ENCODE assay signal across 8 cellular contexts in genomic region chr14:90820958-90821357, GRCh38. TPM values are rescaled to one million over a fixed set of nuclear protein-coding genes. Genes with fewer than 3 reads are reported as not detected.
DNase-seq lines count a peak whose midpoint lies in the region; ATAC-seq and TF ChIP-seq lines count a peak whose summit lies in the region.

No MANE protein-coding gene starts in this region.

- TF ChIP-seq CTCF in dorsolateral prefrontal cortex (IDR thresholded peaks at IDR 0.05 in 54 of 56, conservative IDR thresholded peaks at IDR 0.05 in 2 of 56; ENCODE audit: low read depth in 1 of 56, partially characterized antibody in 56 of 56) (no peak), A673 (conservative IDR thresholded peaks at IDR 0.05; ENCODE audit: low read depth, low read length) (no peak)

- peak overlapping the region in 11 of 59 donors; percentile 2 to 40 (median 18) for H3K27ac ChIP-seq in dorsolateral prefrontal cortex
- H3K27ac ChIP-seq in A673 (ENCODE audit: low read depth, low read length, poor library complexity, severe bottlenecking) = no peak overlapping the region

- H3K4me3 ChIP-seq in dorsolateral prefrontal cortex (no peak overlapping the region), A673 (ENCODE audit: low read depth, low read length, poor library complexity, severe bottlenecking) (no peak overlapping the region)

- intact Hi-C loops in dorsolateral prefrontal cortex (cut with DNase I) (no loop called here), A673 (cut with micrococcal nuclease; ENCODE audit: unreplicated experiment) (no loop called here)

- POLR2A ChIA-PET in A673 (lab: Charles Lee; ENCODE audit: low non-redundant PET) = no interaction called here

- no peaks in the 10 kb centered on the region for H3K4me1 ChIP-seq in A673 (ENCODE audit: insufficient read depth, low read length, poor library complexity, severe bottlenecking)

- peak; percentile 89 for DNase-seq in activated CD4-positive, alpha-beta T cell treated with anti-CD3 and anti-CD28 coated beads for 48 hours
- peak in 7 of 10 donors; percentile 51 to 86 (median 66) for DNase-seq in dorsolateral prefrontal cortex
- peak; percentile 33 for DNase-seq in stimulated activated CD8-positive, alpha-beta memory T cell treated with anti-CD3 and anti-CD28 coated beads, Interleukin-15, amount 100 ng/mL, for 1 hour (ENCODE audit: low read depth)
- no peak for DNase-seq in A673 (ENCODE audit: low spot score)
- no peak for DNase-seq in medulla oblongata (ENCODE audit: extremely low spot score)

- H3K36me3 ChIP-seq in A673 (ENCODE audit: insufficient read depth, low read length, poor library complexity, severe bottlenecking) = no peaks in the 10 kb centered on the region

- BruUV-seq in A673 (replicated peaks; lab: Mats Ljungman, UMichigan) = no TSS peak

- H3K27me3 ChIP-seq in dorsolateral prefrontal cortex (no peaks in the 10 kb centered on the region), A673 (replicated peaks; ENCODE audit: insufficient read depth, low read depth, low read length, poor library complexity) (no peaks in the 10 kb centered on the region)

- H3K9me3 ChIP-seq in A673 (ENCODE audit: low read depth, low read length, poor library complexity, severe bottlenecking) = peaks cover 15% of the 10 kb centered on the region

- ATAC-seq in GM19043 (IDR thresholded peaks at IDR 0.05; ENCODE audit: low read depth, unreplicated experiment) (peak; percentile 73), HG03439 (IDR thresholded peaks at IDR 0.05; ENCODE audit: unreplicated experiment) (peak; percentile 59), HG03025 (IDR thresholded peaks at IDR 0.05; ENCODE audit: low FRiP score, unreplicated experiment) (no peak)

- CTCF ChIA-PET in A673 (lab: Charles Lee) = no interaction called here

RNA-seq across cellular contexts. Expression of gene TTC7B, which starts 4.7 kb away (rescaled TPM):
- total RNA-seq in dorsolateral prefrontal cortex (100 to 1,000 TPM in 119 of 120 experiments, 10 to 100 TPM in 1; 90.4 to 281 (median 204) TPM), A673 (2021) (39.2 and 47.2 TPM in 2 replicates)

Comparison
In these comparisons a context has a peak if more than half of its experiments do, and no peak if none do; other contexts are left out.
1. DNase-seq: peak in activated CD4-positive, alpha-beta T cell treated with anti-CD3 and anti-CD28 coated beads for 48 hours (single experiment), dorsolateral prefrontal cortex (7 of 10) and stimulated activated CD8-positive, alpha-beta memory T cell treated with anti-CD3 and anti-CD28 coated beads, Interleukin-15, amount 100 ng/mL, for 1 hour (single experiment); none in A673 (single experiment) and medulla oblongata (single experiment).